In genomic region chr7:158073845-158074840, GRCh38 we compare ENCODE assay signal across 14 cellular contexts.
"Had no signal": no experiment of that assay in that cellular context is flagged by ENCODE, and none has a peak within 500 bp of the region (broad histone marks: within the 10 kb centered on the region; RNA-seq: fewer than 3 reads in every experiment).

No MANE protein-coding gene starts in this region.

- ATAC-seq: activated T-cell treated with anti-CD3 and anti-CD28 coated beads, Interleukin-2, amount 50 U/mL, for 72 hours; left lobe of liver; natural killer cell; WTC11 had no signal

- H3K27ac Mint-ChIP-seq: activated naive CD4-positive, alpha-beta T cell treated with anti-CD3 and anti-CD28 coated beads, Interleukin-2, amount 10 ng/mL, durations not matched to agents 7 days and 5 days; activated T-cell treated with anti-CD3 and anti-CD28 coated beads, Interleukin-2, amount 50 U/mL, for 72 hours; natural killer cell; WTC11 had no signal

- DNase-seq: activated CD8-positive, alpha-beta memory T cell treated with anti-CD3 and anti-CD28 coated beads, Interleukin-2, amount 50 U/mL, for 48 hours; activated effector memory CD4-positive, alpha-beta T cell treated with Interleukin-2 at 50 U/mL for 16 hours; activated naive CD4-positive, alpha-beta T cell treated with anti-CD3 and anti-CD28 coated beads, Interleukin-2, amount 10 ng/mL, durations not matched to agents 7 days and 5 days; activated T-cell treated with anti-CD3 and anti-CD28 coated beads, Interleukin-2, amount 50 U/mL, for 72 hours; cerebellar nuclear complex; cortex of kidney; mammary epithelial cell; midbrain; natural killer cell; stimulated activated CD4-positive, alpha-beta T cell treated with anti-CD3 and anti-CD28 coated beads, Interleukin-4, amount 100 ng/mL, for 1 hour; stimulated activated naive CD4-positive, alpha-beta T cell treated with Interleukin-2 at 50 U/mL for 16 hours; T1000 had no signal

- H3K36me3 Mint-ChIP-seq: activated naive CD4-positive, alpha-beta T cell treated with anti-CD3 and anti-CD28 coated beads, Interleukin-2, amount 10 ng/mL, durations not matched to agents 7 days and 5 days; natural killer cell had no signal

- H3K4me3 Mint-ChIP-seq: activated naive CD4-positive, alpha-beta T cell treated with anti-CD3 and anti-CD28 coated beads, Interleukin-2, amount 10 ng/mL, durations not matched to agents 7 days and 5 days; activated T-cell treated with anti-CD3 and anti-CD28 coated beads, Interleukin-2, amount 50 U/mL, for 72 hours; natural killer cell; WTC11 had no signal

- H3K27me3 Mint-ChIP-seq: activated naive CD4-positive, alpha-beta T cell treated with anti-CD3 and anti-CD28 coated beads, Interleukin-2, amount 10 ng/mL, durations not matched to agents 7 days and 5 days had no signal

- H3K4me1 Mint-ChIP-seq: activated naive CD4-positive, alpha-beta T cell treated with anti-CD3 and anti-CD28 coated beads, Interleukin-2, amount 10 ng/mL, durations not matched to agents 7 days and 5 days; natural killer cell; WTC11 had no signal
